8 cellular contexts compared by ENCODE assay signal in the genomic region with DNA sequence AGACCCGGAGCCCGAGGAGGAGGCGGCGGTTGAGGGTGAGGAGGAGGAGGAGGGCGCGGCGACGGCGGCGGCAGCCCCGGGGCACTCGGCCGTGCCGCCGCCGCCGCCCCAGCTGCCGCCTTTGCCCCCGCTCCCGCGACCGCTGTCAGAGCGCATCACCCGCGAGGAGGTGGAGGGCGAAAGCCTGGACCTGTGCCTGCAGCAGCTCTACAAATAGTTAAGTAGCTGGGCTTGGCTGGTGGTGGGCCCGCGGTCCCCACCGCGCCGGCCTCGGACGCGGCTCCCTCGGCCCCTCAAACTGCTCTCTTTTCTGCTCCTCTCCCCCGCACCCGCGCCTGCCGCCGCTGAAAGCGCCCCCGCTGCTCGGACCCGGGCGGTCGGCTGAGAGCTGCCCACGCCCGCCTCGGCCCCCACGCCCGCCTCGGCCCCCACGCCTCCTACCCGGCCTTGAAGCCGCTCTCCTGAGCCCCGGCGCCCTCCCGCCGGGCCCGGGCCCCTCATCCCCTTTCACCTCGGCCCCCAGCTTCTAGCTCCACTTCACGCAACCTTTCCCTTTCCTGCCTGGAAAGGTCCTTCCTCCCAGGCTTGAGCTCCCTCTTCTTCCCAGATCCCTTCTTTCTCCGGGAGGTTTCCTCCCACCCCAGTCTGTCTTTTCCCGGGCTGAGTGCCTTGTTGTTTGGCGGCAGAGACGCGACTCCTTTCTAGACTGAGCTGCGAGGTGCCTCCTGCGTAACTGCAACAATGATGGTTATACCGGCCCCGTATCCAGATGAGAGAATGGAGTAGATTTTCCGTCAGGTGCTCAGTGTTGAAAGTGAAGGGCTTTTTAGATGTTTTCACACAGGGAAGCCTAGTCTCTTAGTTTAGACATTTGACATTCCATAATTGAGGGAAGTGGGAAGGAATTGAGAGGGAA. TPM values are rescaled to one million over a fixed set of nuclear protein-coding genes. Genes with fewer than 3 reads are reported as not detected.
DNase-seq lines count a peak whose midpoint lies in the region; ATAC-seq and TF ChIP-seq lines count a peak whose summit lies in the region.

No MANE protein-coding gene starts in this region.

- TF ChIP-seq CTCF in HEK293 (tag by site-specific recombination; IDR thresholded peaks at IDR 0.05) = no peak
- TF ChIP-seq CTCF in mesothelial cell of epicardium (IDR thresholded peaks at IDR 0.05; ENCODE audit: unreplicated experiment) = no peak
- TF ChIP-seq CTCF in type B pancreatic cell (conservative IDR thresholded peaks at IDR 0.05) = no peak

- H3K36me3 ChIP-seq in BLaER1 = no peaks in the 10 kb centered on the region
- H3K36me3 ChIP-seq in HEK293 (ENCODE audit: control insufficient read depth in 2 of 2, insufficient read depth in 1 of 2, low read length in 2 of 2) = no peaks in the 10 kb centered on the region; a peak in 1 of 3 replicates

- H3K27ac Mint-ChIP-seq in T-helper 1 cell treated with Interleukin-12 subunit alpha and Interleukin-12 subunit beta and Interleukin-4 antibody, amounts not matched to agents 30 μg/mL and 1 μg/mL, for 36 hours = peak overlapping the region; percentile 16
- peak overlapping the region in 1 of 2 donors; percentile 8 for H3K27ac Mint-ChIP-seq in effector memory CD8-positive, alpha-beta T cell
- H3K27ac Mint-ChIP-seq in mesothelial cell of epicardium (no peak overlapping the region), type B pancreatic cell (peak overlapping the region; percentile 38)

- peaks cover 21% of the 10 kb centered on the region; the same call in 1 of the 2 replicates for H3K27me3 ChIP-seq in BLaER1

- peaks cover 19% of the 10 kb centered on the region for H4K20me1 ChIP-seq in BLaER1

- H3K27me3 Mint-ChIP-seq in T-helper 1 cell treated with Interleukin-12 subunit alpha and Interleukin-12 subunit beta and Interleukin-4 antibody, amounts not matched to agents 30 μg/mL and 1 μg/mL, for 36 hours (ENCODE audit: low read depth) = peaks cover 76% of the 10 kb centered on the region
- H3K27me3 Mint-ChIP-seq in effector memory CD8-positive, alpha-beta T cell = peaks cover 53 to 76% of the 10 kb centered on the region in 2 donors
- H3K27me3 Mint-ChIP-seq in mesothelial cell of epicardium (ENCODE audit: low read depth) = peaks cover 72% of the 10 kb centered on the region
- peaks cover 49% of the 10 kb centered on the region for H3K27me3 Mint-ChIP-seq in type B pancreatic cell

- CTCF ChIA-PET in HEK293 (lab: Yijun Ruan, JAX) = interaction anchor here (0.6 to 2.2 kb wide), 7 partner anchors 10 to 256 kb away, joined by 3 to 7 read pairs (median 3); no protein-coding TSS in a partner anchor

- ATAC-seq in effector memory CD8-positive, alpha-beta T cell (replicated peaks) = peak; percentile 33

- peak overlapping the region; percentile 87 for H3K4me3 ChIP-seq in BLaER1
- H3K4me3 ChIP-seq in HEK293 (ENCODE audit: low read depth, low read length) = peak overlapping the region; percentile 94

- H3K9me3 Mint-ChIP-seq in T-helper 1 cell treated with Interleukin-12 subunit alpha and Interleukin-12 subunit beta and Interleukin-4 antibody, amounts not matched to agents 30 μg/mL and 1 μg/mL, for 36 hours = no peaks in the 10 kb centered on the region
- H3K9me3 Mint-ChIP-seq in effector memory CD8-positive, alpha-beta T cell = no peaks in the 10 kb centered on the region
- no peaks in the 10 kb centered on the region for H3K9me3 Mint-ChIP-seq in mesothelial cell of epicardium
- H3K9me3 Mint-ChIP-seq in type B pancreatic cell = no peaks in the 10 kb centered on the region

- POLR2A ChIA-PET in HEK293 (lab: Yijun Ruan, JAX) = interaction anchor here (0.7 to 1.5 kb wide), 4 partner anchors 14 to 399 kb away, joined by 3 to 4 read pairs (median 4); a partner anchor contains a TSS

- peak overlapping the region; percentile 76 for H3K9ac ChIP-seq in BLaER1

- peaks cover 16% of the 10 kb centered on the region for H3K4me1 ChIP-seq in BLaER1
- H3K4me1 ChIP-seq in HEK293 (ENCODE audit: control insufficient read depth, insufficient read depth, low read length) = peaks cover 8% of the 10 kb centered on the region; the same call in 1 of the 2 replicates

- H3K4me2 ChIP-seq in BLaER1 = peak overlapping the region; percentile 90

- peak overlapping the region; percentile 93 for H3K4me3 Mint-ChIP-seq in T-helper 1 cell treated with Interleukin-12 subunit alpha and Interleukin-12 subunit beta and Interleukin-4 antibody, amounts not matched to agents 30 μg/mL and 1 μg/mL, for 36 hours
- peak overlapping the region; percentile 87 for H3K4me3 Mint-ChIP-seq in effector memory CD8-positive, alpha-beta T cell
- H3K4me3 Mint-ChIP-seq in mesothelial cell of epicardium (peak overlapping the region; percentile 84), type B pancreatic cell (peak overlapping the region; percentile 96)

- peaks cover 4% of the 10 kb centered on the region for H3K36me3 Mint-ChIP-seq in T-helper 1 cell treated with Interleukin-12 subunit alpha and Interleukin-12 subunit beta and Interleukin-4 antibody, amounts not matched to agents 30 μg/mL and 1 μg/mL, for 36 hours (ENCODE audit: low read depth)
- no peaks in the 10 kb centered on the region for H3K36me3 Mint-ChIP-seq in effector memory CD8-positive, alpha-beta T cell (ENCODE audit: insufficient read depth)
- no peaks in the 10 kb centered on the region for H3K36me3 Mint-ChIP-seq in mesothelial cell of epicardium
- no peaks in the 10 kb centered on the region for H3K36me3 Mint-ChIP-seq in type B pancreatic cell

- H3K9me3 ChIP-seq in BLaER1 (no peaks in the 10 kb centered on the region), HEK293 (ENCODE audit: control insufficient read depth, insufficient read depth, low read depth, low read length) (no peaks in the 10 kb centered on the region)

- H3K27ac ChIP-seq in BLaER1 = peak overlapping the region; percentile 55
- peak overlapping the region; percentile 84; the same call in 1 of the 2 replicates for H3K27ac ChIP-seq in HEK293 (ENCODE audit: extremely low read depth, low read depth, low read length)

- DNase-seq in effector memory CD8-positive, alpha-beta T cell = peak in 1 of 3 experiments; percentile 3
- DNase-seq in mesothelial cell of epicardium (ENCODE audit: low spot score in 2 of 2, unreplicated experiment in 2 of 2) = peak in 1 of 2 experiments; percentile 21
- DNase-seq in type B pancreatic cell (ENCODE audit: extremely low spot score, unreplicated experiment) = no peak
- no peak for DNase-seq in effector CD4-positive, alpha-beta T cell
- DNase-seq in GDM1 (lab: John Stamatoyannopoulos, UW) = no peak

- peaks cover 10% of the 10 kb centered on the region for H3K4me1 Mint-ChIP-seq in T-helper 1 cell treated with Interleukin-12 subunit alpha and Interleukin-12 subunit beta and Interleukin-4 antibody, amounts not matched to agents 30 μg/mL and 1 μg/mL, for 36 hours (ENCODE audit: low read depth)
- peaks cover 8 to 14% of the 10 kb centered on the region in 2 donors for H3K4me1 Mint-ChIP-seq in effector memory CD8-positive, alpha-beta T cell (ENCODE audit: low read depth in 2 of 2)
- H3K4me1 Mint-ChIP-seq in mesothelial cell of epicardium (peaks cover 7% of the 10 kb centered on the region), type B pancreatic cell (ENCODE audit: unreplicated experiment) (peaks cover 8% of the 10 kb centered on the region)

TF ChIP-seq in HEK293, 187 proteins besides CTCF, POLR2A, EP300 and RAD21 (continues in another document):
- TF ChIP-seq MYNN (tag by site-specific recombination; IDR thresholded peaks at IDR 0.05; ENCODE audit: borderline replicate concordance) (no peak), SALL2 (tag by site-specific recombination; IDR thresholded peaks at IDR 0.05; ENCODE audit: borderline replicate concordance) (no peak), ZNF514 (tag by site-specific recombination; IDR thresholded peaks at IDR 0.05) (no peak), ZNF624 (tag by site-specific recombination; IDR thresholded peaks at IDR 0.05) (no peak), ZNF626 (tag by site-specific recombination; IDR thresholded peaks at IDR 0.05) (no peak), ZNF394 (tag by site-specific recombination; IDR thresholded peaks at IDR 0.05; ENCODE audit: borderline replicate concordance) (no peak), ZNF391 (tag by site-specific recombination; IDR thresholded peaks at IDR 0.05; ENCODE audit: borderline replicate concordance, low read depth) (no peak), ZNF768 (tag by site-specific recombination; IDR thresholded peaks at IDR 0.05) (no peak), ZNF302 (tag by site-specific recombination; IDR thresholded peaks at IDR 0.05; ENCODE audit: low read depth) (no peak), ZEB2 (tag by site-specific recombination; IDR thresholded peaks at IDR 0.05) (no peak), ZNF777 (tag by site-specific recombination; IDR thresholded peaks at IDR 0.05; ENCODE audit: borderline replicate concordance) (no peak)
- TF ChIP-seq, protein P1, sequence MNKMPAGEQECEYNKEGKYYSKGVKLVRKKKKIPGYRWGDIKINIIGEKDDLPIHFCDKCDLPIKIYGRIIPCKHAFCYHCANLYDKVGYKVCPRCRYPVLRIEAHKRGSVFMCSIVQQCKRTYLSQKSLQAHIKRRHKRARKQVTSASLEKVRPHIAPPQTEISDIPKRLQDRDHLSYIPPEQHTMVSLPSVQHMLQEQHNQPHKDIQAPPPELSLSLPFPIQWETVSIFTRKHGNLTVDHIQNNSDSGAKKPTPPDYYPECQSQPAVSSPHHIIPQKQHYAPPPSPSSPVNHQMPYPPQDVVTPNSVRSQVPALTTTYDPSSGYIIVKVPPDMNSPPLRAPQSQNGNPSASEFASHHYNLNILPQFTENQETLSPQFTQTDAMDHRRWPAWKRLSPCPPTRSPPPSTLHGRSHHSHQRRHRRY (tag by site-specific recombination; IDR thresholded peaks at IDR 0.05) = no peak
- TF ChIP-seq, protein P2, sequence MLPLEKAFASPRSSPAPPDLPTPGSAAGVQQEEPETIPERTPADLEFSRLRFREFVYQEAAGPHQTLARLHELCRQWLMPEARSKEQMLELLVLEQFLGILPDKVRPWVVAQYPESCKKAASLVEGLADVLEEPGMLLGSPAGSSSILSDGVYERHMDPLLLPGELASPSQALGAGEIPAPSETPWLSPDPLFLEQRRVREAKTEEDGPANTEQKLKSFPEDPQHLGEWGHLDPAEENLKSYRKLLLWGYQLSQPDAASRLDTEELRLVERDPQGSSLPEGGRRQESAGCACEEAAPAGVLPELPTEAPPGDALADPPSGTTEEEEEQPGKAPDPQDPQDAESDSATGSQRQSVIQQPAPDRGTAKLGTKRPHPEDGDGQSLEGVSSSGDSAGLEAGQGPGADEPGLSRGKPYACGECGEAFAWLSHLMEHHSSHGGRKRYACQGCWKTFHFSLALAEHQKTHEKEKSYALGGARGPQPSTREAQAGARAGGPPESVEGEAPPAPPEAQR (tag by site-specific recombination; IDR thresholded peaks at IDR 0.05) = no peak

RNA-seq across cellular contexts. Expression of a gene that starts 0.8 kb away (rescaled TPM):
- 0.31 to 0.32 TPM (median 0.31 TPM) in 3 replicates for total RNA-seq in mesothelial cell of epicardium
- 1.1 and 3.6 TPM in 2 replicates for total RNA-seq in type B pancreatic cell (ENCODE audit: low replicate concordance)
